In the genomic region with DNA sequence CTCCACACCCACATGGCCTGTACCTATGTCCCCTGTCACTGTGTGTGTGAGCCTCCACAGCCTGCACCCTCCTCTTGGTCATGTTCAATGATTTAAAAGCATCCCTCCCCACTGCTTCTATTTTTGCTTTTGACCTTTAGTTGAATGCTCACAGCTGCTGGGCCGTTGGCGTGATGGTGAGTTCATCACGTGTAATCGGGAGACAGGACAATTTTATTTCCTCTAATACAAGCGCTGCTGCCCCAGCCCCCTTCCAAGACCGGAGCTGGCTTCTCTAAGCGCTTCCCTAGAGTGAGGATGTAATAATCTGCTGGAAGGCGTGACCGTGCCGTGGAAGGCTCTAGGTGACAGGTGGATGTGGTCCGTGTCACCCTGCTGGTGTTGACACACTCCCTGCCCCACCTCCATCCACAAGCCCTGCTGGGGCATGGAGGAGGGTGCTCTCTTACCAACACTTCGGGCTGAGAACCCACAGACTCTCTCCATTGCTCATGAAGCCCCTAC, we compare ENCODE assay signal across 12 cellular contexts. TPM values are rescaled to one million over a fixed set of nuclear protein-coding genes. Genes with fewer than 3 reads are reported as not detected.
DNase-seq lines count a peak whose midpoint lies in the region; ATAC-seq and TF ChIP-seq lines count a peak whose summit lies in the region.
"Had no signal": no experiment of that assay in that cellular context is flagged by ENCODE, and none has a peak within 500 bp of the region (broad histone marks: within the 10 kb centered on the region; RNA-seq: fewer than 3 reads in every experiment).

No MANE protein-coding gene starts in this region.

- no peak overlapping the region for H3K4me3 Mint-ChIP-seq in nephron progenitor cell
- H3K4me3 Mint-ChIP-seq: activated CD8-positive, alpha-beta memory T cell treated with anti-CD3 and anti-CD28 coated beads, Interleukin-2, amount 10 ng/mL, durations not matched to agents 7 days and 5 days had no signal

- no peak for TF ChIP-seq POLR2A in ovary (IDR thresholded peaks at IDR 0.05)

- TF ChIP-seq CTCF in 22Rv1 (IDR thresholded peaks at IDR 0.05) (no peak), heart right ventricle (IDR thresholded peaks at IDR 0.05) (no peak), ovary (IDR thresholded peaks at IDR 0.05) (no peak), nephron progenitor cell (IDR thresholded peaks at IDR 0.05) (no peak)

- H3K27me3 Mint-ChIP-seq in nephron progenitor cell (ENCODE audit: low read depth, poor library complexity) = no peaks in the 10 kb centered on the region
- H3K27me3 Mint-ChIP-seq: activated CD8-positive, alpha-beta memory T cell treated with anti-CD3 and anti-CD28 coated beads, Interleukin-2, amount 10 ng/mL, durations not matched to agents 7 days and 5 days had no signal

- no peak overlapping the region for H3K27ac Mint-ChIP-seq in nephron progenitor cell
- H3K27ac Mint-ChIP-seq: activated CD8-positive, alpha-beta memory T cell treated with anti-CD3 and anti-CD28 coated beads, Interleukin-2, amount 10 ng/mL, durations not matched to agents 7 days and 5 days had no signal

- H3K4me1 ChIP-seq in SJSA1 (replicated peaks) (peaks cover 82% of the 10 kb centered on the region), heart right ventricle (peaks cover 43 to 87% (median 60%) of the 10 kb centered on the region in 9 donors), ovary (ENCODE audit: insufficient read depth) (peaks cover 58% of the 10 kb centered on the region)

- intact Hi-C loops in heart right ventricle (cut with DNase I) = no loop called here
- intact Hi-C loops in ovary (cut with DNase I) = no loop called here

- WGBS in heart right ventricle, 2 donors = 29 to 43% methylated on average over 12 of the region's 12 CpGs
- WGBS in ovary, 3 donors = 12 to 25% (median 21%) methylated on average over 12 of the region's 12 CpGs

- no peaks in the 10 kb centered on the region for H3K36me3 Mint-ChIP-seq in nephron progenitor cell (ENCODE audit: low read depth)
- H3K36me3 Mint-ChIP-seq: activated CD8-positive, alpha-beta memory T cell treated with anti-CD3 and anti-CD28 coated beads, Interleukin-2, amount 10 ng/mL, durations not matched to agents 7 days and 5 days had no signal

- no peaks in the 10 kb centered on the region for H3K9me3 ChIP-seq in SJSA1 (replicated peaks)
- no peaks in the 10 kb centered on the region for H3K9me3 ChIP-seq in heart right ventricle
- no peaks in the 10 kb centered on the region for H3K9me3 ChIP-seq in ovary

- H3K36me3 ChIP-seq in SJSA1 (peaks cover 19% of the 10 kb centered on the region), heart right ventricle (no peaks in the 10 kb centered on the region), ovary (no peaks in the 10 kb centered on the region)

- no peaks in the 10 kb centered on the region for H3K27me3 ChIP-seq in SJSA1 (replicated peaks)
- no peaks in the 10 kb centered on the region for H3K27me3 ChIP-seq in heart right ventricle
- H3K27me3 ChIP-seq in ovary = no peaks in the 10 kb centered on the region

- no peak overlapping the region for H3K4me3 ChIP-seq in SJSA1
- peak overlapping the region in 2 of 10 donors; percentile 8 to 16 for H3K4me3 ChIP-seq in heart right ventricle
- no peak overlapping the region for H3K4me3 ChIP-seq in ovary

- no peak for TF ChIP-seq EP300 in ovary (IDR thresholded peaks at IDR 0.05)

- H3K27ac ChIP-seq in 22Rv1 = peak overlapping the region; percentile 64
- peak overlapping the region; percentile 93 for H3K27ac ChIP-seq in SJSA1
- H3K27ac ChIP-seq in heart right ventricle = peak overlapping the region; percentile 14 to 90 (median 80)
- H3K27ac ChIP-seq in ovary = peak overlapping the region in 1 of 2 donors; percentile 73

- ATAC-seq in heart right ventricle (peak; percentile 14 to 67 (median 46)), GM21447 (IDR thresholded peaks at IDR 0.05; ENCODE audit: unreplicated experiment) (no peak)
- ATAC-seq: activated CD8-positive, alpha-beta memory T cell treated with anti-CD3 and anti-CD28 coated beads, Interleukin-2, amount 10 ng/mL, durations not matched to agents 7 days and 5 days had no signal

- H3K4me1 Mint-ChIP-seq in nephron progenitor cell = peaks cover 84% of the 10 kb centered on the region
- H3K4me1 Mint-ChIP-seq: activated CD8-positive, alpha-beta memory T cell treated with anti-CD3 and anti-CD28 coated beads, Interleukin-2, amount 10 ng/mL, durations not matched to agents 7 days and 5 days had no signal

- H3K9me3 Mint-ChIP-seq in nephron progenitor cell = no peaks in the 10 kb centered on the region

- DNase-seq in SJSA1 (ENCODE audit: low read depth in 1 of 2, low spot score in 2 of 2) (no peak), heart right ventricle (peak; percentile 47 to 57), ovary (peak in 4 of 5 donors; percentile 57 to 73 (median 68)), nephron progenitor cell (no peak), occipital lobe (lab: John Stamatoyannopoulos, UW) (no peak), NOMO-1 (lab: John Stamatoyannopoulos, UW; ENCODE audit: unreplicated experiment in 2 of 2) (no peak)
- DNase-seq: activated CD8-positive, alpha-beta memory T cell treated with anti-CD3 and anti-CD28 coated beads, Interleukin-2, amount 10 ng/mL, durations not matched to agents 7 days and 5 days; DMS79 treated with DMSO at 0.1 percent for 48 hours; Kasumi-1; stimulated activated CD4-positive, alpha-beta T cell treated with anti-CD3 and anti-CD28 coated beads, Interleukin-4, amount 100 ng/mL, for 4 hours had no signal

RNA-seq across cellular contexts. Expression of a gene that starts 25.4 kb away (rescaled TPM):
- total RNA-seq in SJSA1 (2014; rRNA removed; shearing (Covaris generic)) = 14.5 and 25.8 TPM in 2 replicates
- total RNA-seq in heart right ventricle (10 to 100 TPM; 28.7 to 50.2 (median 32.1) TPM), ovary (10 to 100 TPM in 5 of 7 donors, 1 to 10 TPM in 2; 2.1 to 28.4 (median 13.2) TPM), occipital lobe (9.7 TPM)
- polyA plus RNA-seq in heart right ventricle (10 to 100 TPM in 1 of 2 donors, 1 to 10 TPM in 1; 9.0 to 23.8 TPM), ovary (1 to 10 TPM; 3.2 to 6.7 TPM)

Comparison
In these comparisons a context has a peak if more than half of its experiments do, and no peak if none do; other contexts are left out.
1. DNase-seq: peak in heart right ventricle (2 of 2) and ovary (4 of 5); none in SJSA1 (0 of 2), nephron progenitor cell (single experiment), occipital lobe (single experiment) and NOMO-1 (0 of 2).